9 cellular contexts compared by ENCODE assay signal in genomic region chr13:92074658-92075057, GRCh38.
DNase-seq lines count a peak whose midpoint lies in the region; ATAC-seq and TF ChIP-seq lines count a peak whose summit lies in the region.
"Had no signal": no experiment of that assay in that cellular context is flagged by ENCODE, and none has a peak within 500 bp of the region (broad histone marks: within the 10 kb centered on the region; RNA-seq: fewer than 3 reads in every experiment).

No MANE protein-coding gene starts in this region.

- H3K9ac ChIP-seq in smooth muscle cell (ENCODE audit: low read depth), result no peak overlapping the region

- H3K4me3 ChIP-seq in dorsolateral prefrontal cortex, result no peak overlapping the region
- H3K4me3 ChIP-seq in smooth muscle cell, result no peak overlapping the region
- no peak overlapping the region for H3K4me3 ChIP-seq in upper lobe of left lung
- H3K4me3 ChIP-seq in gastroesophageal sphincter, result no peak overlapping the region

- intact Hi-C loops in dorsolateral prefrontal cortex (cut with DNase I), result loop anchor here in 1 of 2 donors (5.0 to 10.0 kb wide), 2 partner anchors 127 to 260 kb away; no protein-coding TSS in a partner anchor

- TF ChIP-seq CTCF in dorsolateral prefrontal cortex (IDR thresholded peaks at IDR 0.05 in 54 of 56, conservative IDR thresholded peaks at IDR 0.05 in 2 of 56; ENCODE audit: low read depth in 1 of 56, partially characterized antibody in 56 of 56) (peak in 47 of 56 donors; percentile 13 to 65 (median 40)), smooth muscle cell (IDR thresholded peaks at IDR 0.05; ENCODE audit: borderline replicate concordance, insufficient read depth, poor library complexity, severe bottlenecking) (peak; percentile 43), upper lobe of left lung (IDR thresholded peaks at IDR 0.05) (no peak), gastroesophageal sphincter (IDR thresholded peaks at IDR 0.05) (peak in 1 of 4 experiments; percentile 14)

- no peaks in the 10 kb centered on the region for H4K20me1 ChIP-seq in smooth muscle cell (ENCODE audit: low read depth)

- H3K36me3 ChIP-seq in smooth muscle cell (ENCODE audit: low read depth) (no peaks in the 10 kb centered on the region), upper lobe of left lung (no peaks in the 10 kb centered on the region), gastroesophageal sphincter (no peaks in the 10 kb centered on the region)

- WGBS in smooth muscle cell (ENCODE audit: low lambda C conversion rate), result 30% methylated on average over 4 of the region's 4 CpGs
- WGBS in upper lobe of left lung, 2 donors, result 51% methylated on average over 4 of the region's 4 CpGs
- WGBS in gastroesophageal sphincter (ENCODE audit: low coverage in 1 of 2), 2 donors, result 38 to 60% methylated on average over 3 to 4 of the region's 4 CpGs

- H2AFZ ChIP-seq in smooth muscle cell (ENCODE audit: low read depth), result no peak overlapping the region

- H3K27ac ChIP-seq in dorsolateral prefrontal cortex, result no peak overlapping the region
- H3K27ac ChIP-seq in smooth muscle cell (ENCODE audit: low read depth), result no peak overlapping the region
- no peak overlapping the region for H3K27ac ChIP-seq in upper lobe of left lung
- no peak overlapping the region for H3K27ac ChIP-seq in gastroesophageal sphincter

- H3K4me1 ChIP-seq in smooth muscle cell (ENCODE audit: low read depth), result no peaks in the 10 kb centered on the region
- H3K4me1 ChIP-seq in upper lobe of left lung, result no peaks in the 10 kb centered on the region
- no peaks in the 10 kb centered on the region for H3K4me1 ChIP-seq in gastroesophageal sphincter

- TF ChIP-seq POLR2A in upper lobe of left lung (IDR thresholded peaks at IDR 0.05) (no peak), gastroesophageal sphincter (IDR thresholded peaks at IDR 0.05) (no peak)

- no peaks in the 10 kb centered on the region for H3K27me3 ChIP-seq in dorsolateral prefrontal cortex
- no peaks in the 10 kb centered on the region for H3K27me3 ChIP-seq in smooth muscle cell (ENCODE audit: low read depth)
- no peaks in the 10 kb centered on the region for H3K27me3 ChIP-seq in upper lobe of left lung
- no peaks in the 10 kb centered on the region for H3K27me3 ChIP-seq in gastroesophageal sphincter

- no peaks in the 10 kb centered on the region for H3F3A ChIP-seq in smooth muscle cell (ENCODE audit: low read depth)

- DNase-seq in NCI-H345 (lab: John Stamatoyannopoulos, UW) (peak; percentile 10), NCI-H345 treated with DMSO at 0.1 percent for 48 hours (lab: John Stamatoyannopoulos, UW; ENCODE audit: unreplicated experiment) (no peak), NCI-H69 (lab: John Stamatoyannopoulos, UW) (peak; percentile 79), dorsolateral prefrontal cortex (no peak), smooth muscle cell (lab: John Stamatoyannopoulos, UW; ENCODE audit: unreplicated experiment) (no peak), upper lobe of left lung (no peak)

- H3K9me3 ChIP-seq in smooth muscle cell (replicated peaks; ENCODE audit: low read depth) (no peaks in the 10 kb centered on the region), upper lobe of left lung (no peaks in the 10 kb centered on the region), gastroesophageal sphincter (no peaks in the 10 kb centered on the region)

- no peak overlapping the region for H3K4me2 ChIP-seq in smooth muscle cell

- H3K79me2 ChIP-seq in smooth muscle cell (ENCODE audit: low read depth), result no peaks in the 10 kb centered on the region

- TF ChIP-seq EP300 in upper lobe of left lung (IDR thresholded peaks at IDR 0.05) (no peak), gastroesophageal sphincter (IDR thresholded peaks at IDR 0.05) (no peak)

- ATAC-seq in upper lobe of left lung (ENCODE audit: low FRiP score in 2 of 2) (no peak), HG02763 (IDR thresholded peaks at IDR 0.05; ENCODE audit: unreplicated experiment) (no peak), gastroesophageal sphincter (no peak)
- ATAC-seq: HCT116 had no signal

Comparison
In these comparisons a context has a peak if more than half of its experiments do, and no peak if none do; other contexts are left out.
1. DNase-seq: peak in NCI-H345 (single experiment) and NCI-H69 (single experiment); none in NCI-H345 treated with DMSO at 0.1 percent for 48 hours (single experiment), dorsolateral prefrontal cortex (0 of 10), smooth muscle cell (single experiment) and upper lobe of left lung (0 of 2).
2. CTCF ChIP-seq: peak in dorsolateral prefrontal cortex (47 of 56) and smooth muscle cell (single experiment); none in upper lobe of left lung (0 of 6).